1 cellular context compared by ENCODE assay signal in genomic region chr7:80869821-80870751, GRCh38.
TF ChIP-seq lines count a peak whose summit lies in the region.

No MANE protein-coding gene starts in this region.

TF ChIP-seq in A549, 52 proteins besides CTCF, POLR2A, EP300 and RAD21 (continued from another document):
- no peak for TF ChIP-seq CBX8 (IDR thresholded peaks at IDR 0.05)
- TF ChIP-seq CHD2 (IDR thresholded peaks at IDR 0.05; ENCODE audit: low read length, partially characterized antibody) = no peak
- TF ChIP-seq EHF (CRISPR knock-in tag; IDR thresholded peaks at IDR 0.05) = no peak
- TF ChIP-seq CEBPB (IDR thresholded peaks at IDR 0.05) = peak in 1 of 2 experiments; percentile 19; a peak in 1 of 4 replicates
